25 cellular contexts compared by ENCODE assay signal in genomic region chr7:128063025-128063560, GRCh38. TPM values are rescaled to one million over a fixed set of nuclear protein-coding genes. Genes with fewer than 3 reads are reported as not detected.
DNase-seq lines count a peak whose midpoint lies in the region; ATAC-seq and TF ChIP-seq lines count a peak whose summit lies in the region.
"Had no signal": no experiment of that assay in that cellular context is flagged by ENCODE, and none has a peak within 500 bp of the region (broad histone marks: within the 10 kb centered on the region; RNA-seq: fewer than 3 reads in every experiment).

No MANE protein-coding gene starts in this region.

- H3K4me1 ChIP-seq in SK-N-SH (ENCODE audit: control insufficient read depth in 1 of 2, insufficient read depth in 2 of 2, low read depth in 1 of 2, low read length in 1 of 2) (peaks cover 0 to 32% of the 10 kb centered on the region in 2 experiments; a peak in 1 of 4 replicates), right cardiac atrium (ENCODE audit: control insufficient read depth, insufficient read depth, low read length) (no peaks in the 10 kb centered on the region)

- no peak overlapping the region for H3K4me3 ChIP-seq in SK-N-SH (ENCODE audit: low read depth in 2 of 2, low read length in 1 of 2)
- H3K4me3 ChIP-seq in right cardiac atrium (ENCODE audit: low read length): no peak overlapping the region

- peaks cover 6% of the 10 kb centered on the region for H3K36me3 Mint-ChIP-seq in chondrocyte (ENCODE audit: low read depth)

- TF ChIP-seq EP300 in SK-N-SH (IDR thresholded peaks at IDR 0.05; ENCODE audit: borderline replicate concordance in 1 of 2, low read depth in 1 of 2, low read length in 1 of 2): no peak

- CTCF ChIA-PET in SK-N-SH (lab: Yijun Ruan, JAX): interaction anchor here (1.0 to 2.5 kb wide), 5 partner anchors 10 to 147 kb away, joined by 3 to 13 read pairs (median 5); no protein-coding TSS in a partner anchor

- H2AFZ ChIP-seq in SK-N-SH (ENCODE audit: low read depth): no peak overlapping the region

- H3K27ac Mint-ChIP-seq in chondrocyte (ENCODE audit: unreplicated experiment): peak overlapping the region; percentile 45

- no peaks in the 10 kb centered on the region for H3K9me3 Mint-ChIP-seq in chondrocyte (ENCODE audit: low read depth)

- H3K27ac ChIP-seq in SK-N-SH (ENCODE audit: low read depth in 2 of 2, low read length in 1 of 2) (no peak overlapping the region), right cardiac atrium (ENCODE audit: low read length) (no peak overlapping the region)
- H3K27ac ChIP-seq: KMS-11, RWPE1 had no signal

- no peaks in the 10 kb centered on the region for H3F3A ChIP-seq in SK-N-SH (replicated peaks; ENCODE audit: insufficient read depth)

- H3K79me2 ChIP-seq in SK-N-SH (ENCODE audit: insufficient read depth): no peaks in the 10 kb centered on the region

- no peak overlapping the region for H3K4me2 ChIP-seq in SK-N-SH
- H3K4me2 ChIP-seq: KMS-11 had no signal

- H3K36me3 ChIP-seq in SK-N-SH (replicated peaks in 1 of 2; ENCODE audit: control insufficient read depth in 1 of 2, insufficient read depth in 2 of 2, low read length in 1 of 2): peaks cover 0 to 24% of the 10 kb centered on the region in 2 experiments

- POLR2A ChIA-PET in SK-N-SH (lab: Yijun Ruan, JAX): no interaction called here

- H4K20me1 ChIP-seq in SK-N-SH (ENCODE audit: insufficient read depth): peaks cover 12% of the 10 kb centered on the region

- DNase-seq in EH (ENCODE audit: low read depth) (peak; percentile 26), SK-N-SH (no peak), chondrocyte (ENCODE audit: low spot score) (no peak), myocyte (ENCODE audit: low read depth) (peak; percentile 47), right cardiac atrium (no peak)
- no peak for DNase-seq in activated CD4-positive, alpha-beta T cell treated with anti-CD3 and anti-CD28 coated beads, Interleukin-2, amount 50 U/mL, for 1 hour
- DNase-seq in activated T-cell treated with anti-CD3 and anti-CD28 coated beads, Interleukin-2, amount 50 U/mL, for 1 hour: no peak
- DNase-seq: Calu3; DMS79 treated with DMSO at 0.1 percent for 48 hours; H7; MM.1S; NCI-H1048; NCI-H1417; NCI-H1694; NCI-H2029 treated with DMSO at 0.1 percent for 48 hours; NCI-H446 treated with DMSO at 0.1 percent for 48 hours; NCI-H526; NCI-H82; NK-92 treated with Interleukin-12 subunit alpha and Interleukin-12 subunit beta, amount 100 ng/mL, for 24 hours; SHP77 had no signal

- peaks cover 32% of the 10 kb centered on the region for H3K4me1 Mint-ChIP-seq in chondrocyte (ENCODE audit: low read depth)

- no peaks in the 10 kb centered on the region for H3K9me3 ChIP-seq in SK-N-SH
- H3K9me3 ChIP-seq in right cardiac atrium (ENCODE audit: control insufficient read depth, low read length): no peaks in the 10 kb centered on the region

- no peak for ATAC-seq in HG03108 (IDR thresholded peaks at IDR 0.05; ENCODE audit: unreplicated experiment)
- ATAC-seq in right cardiac atrium: no peak
- ATAC-seq: Panc1 had no signal

- no peak overlapping the region for H3K4me3 Mint-ChIP-seq in chondrocyte (ENCODE audit: unreplicated experiment)

- intact Hi-C loops in right cardiac atrium (cut with DNase I): no loop called here

- H3K27me3 ChIP-seq in SK-N-SH (ENCODE audit: insufficient read depth) (no peaks in the 10 kb centered on the region), right cardiac atrium (ENCODE audit: control insufficient read depth, insufficient read depth) (no peaks in the 10 kb centered on the region)

- no peaks in the 10 kb centered on the region for H3K9me2 ChIP-seq in SK-N-SH

- no peaks in the 10 kb centered on the region for H3K27me3 Mint-ChIP-seq in chondrocyte (ENCODE audit: low read depth)

- TF ChIP-seq CTCF in SK-N-SH (IDR thresholded peaks at IDR 0.05) (no peak), chondrocyte (IDR thresholded peaks at IDR 0.05) (no peak)

- 92% methylated on average over 10 of the region's 10 CpGs for WGBS in SK-N-SH (ENCODE audit: low lambda C conversion rate)
- 90% methylated on average over 10 of the region's 10 CpGs for WGBS in right cardiac atrium

- TF ChIP-seq RAD21 in SK-N-SH (IDR thresholded peaks at IDR 0.05; ENCODE audit: low read length): no peak

- no peak overlapping the region for H3K9ac ChIP-seq in SK-N-SH
- H3K9ac ChIP-seq: KMS-11 had no signal

TF ChIP-seq in SK-N-SH, 30 proteins besides CTCF, POLR2A, EP300 and RAD21:
- TF ChIP-seq MAX (IDR thresholded peaks at IDR 0.05; ENCODE audit: low read depth) (no peak), MEF2A (IDR thresholded peaks at IDR 0.05; ENCODE audit: borderline replicate concordance, low read depth) (no peak), FOSL2 (IDR thresholded peaks at IDR 0.05; ENCODE audit: borderline replicate concordance, low read depth) (peak; percentile 10; the same call in 1 of the 2 replicates)
TF ChIP-seq in SK-N-SH: peak in this region for 1.

RNA-seq across cellular contexts. Expression of gene LRRC4, which starts 31.9 kb away (rescaled TPM):
- polyA plus RNA-seq in SK-N-SH (2012; rRNA removed) (0.44 and 0.58 TPM in 2 replicates), right cardiac atrium (4.4 TPM)
- polyA plus RNA-seq in SK-N-SH (2012; cell fraction: cytosol; rRNA removed): 0.30 and 0.41 TPM in 2 replicates
- polyA plus RNA-seq in SK-N-SH (2012; cell fraction: nucleus; rRNA removed): 0.46 and 0.74 TPM in 2 replicates
- total RNA-seq in chondrocyte (0.23 to 0.94 TPM (median 0.32 TPM) in 3 replicates), myocyte (1.3 and 1.7 TPM in 2 replicates), right cardiac atrium (10 to 100 TPM in 1 of 4 donors, 1 to 10 TPM in 3; 3.5 to 13.8 (median 6.2) TPM)
- 1.9 TPM for polyA plus RNA-seq in myocyte (2012)
- total RNA-seq: Calu3, SK-MEL-5 had no signal

Comparison
In these comparisons a context has a peak if more than half of its experiments do, and no peak if none do; other contexts are left out.
1. DNase-seq: peak in EH (single experiment) and myocyte (single experiment); none in SK-N-SH (single experiment), chondrocyte (single experiment), activated CD4-positive, alpha-beta T cell treated with anti-CD3 and anti-CD28 coated beads, Interleukin-2, amount 50 U/mL, for 1 hour (single experiment), right cardiac atrium (0 of 3) and activated T-cell treated with anti-CD3 and anti-CD28 coated beads, Interleukin-2, amount 50 U/mL, for 1 hour (single experiment).